ENCODE assay signal across 18 cellular contexts in genomic region chr7:28630350-28630749, GRCh38.
"Had no signal": no experiment of that assay in that cellular context is flagged by ENCODE, and none has a peak within 500 bp of the region (broad histone marks: within the 10 kb centered on the region; RNA-seq: fewer than 3 reads in every experiment).

No MANE protein-coding gene starts in this region.

- H3K9me3 ChIP-seq: colonic mucosa, left ventricle myocardium inferior, neutrophil, thyroid gland, uterus had no signal

- H3K4me1 ChIP-seq: colonic mucosa, uterus had no signal

- H3K36me3 ChIP-seq: colonic mucosa, left ventricle myocardium inferior, neutrophil, thyroid gland, uterus had no signal

- H3K4me3 ChIP-seq: colonic mucosa, left ventricle myocardium inferior, thyroid gland, uterus had no signal

- FAIRE-seq: keratinocyte had no signal

- DNase-seq: activated CD4-positive, alpha-beta T cell treated with anti-CD3 and anti-CD28 coated beads for 1 hour; activated CD4-positive, alpha-beta T cell treated with anti-CD3 and anti-CD28 coated beads, Interleukin-2, amount 50 U/mL, for 4 hours; activated naive CD4-positive, alpha-beta T cell treated with Interleukin-2 at 50 U/mL for 16 hours; activated naive CD8-positive, alpha-beta T cell treated with anti-CD3 and anti-CD28 coated beads, Interleukin-2, amount 50 U/mL, for 24 hours; activated T-cell treated with anti-CD3 and anti-CD28 coated beads for 4 hours; colonic mucosa; effector CD4-positive, alpha-beta T cell; left ventricle myocardium inferior; naive thymus-derived CD8-positive, alpha-beta T cell; posterior cingulate gyrus; retina; stimulated activated CD4-positive, alpha-beta T cell treated with anti-CD3 and anti-CD28 coated beads, Interleukin-2, amount 100 ng/mL, for 48 hours; T-helper 1 cell; T1000; thyroid gland; uterus had no signal

- H3K27me3 ChIP-seq: colonic mucosa, thyroid gland, uterus had no signal
